ENCODE assay signal across 1 cellular context in genomic region chr11:46252373-46252914, GRCh38.
TF ChIP-seq lines count a peak whose summit lies in the region.

No MANE protein-coding gene starts in this region.

TF ChIP-seq in HepG2, 621 proteins besides CTCF, POLR2A, EP300 and RAD21 (continued from another document and continues in another):
- no peak for TF ChIP-seq RNF219 (CRISPR knock-in tag; IDR thresholded peaks at IDR 0.05)
- TF ChIP-seq TCF7L2 (IDR thresholded peaks at IDR 0.05; ENCODE audit: low read depth, low read length): no peak
- no peak for TF ChIP-seq TFAP4 (IDR thresholded peaks at IDR 0.05; ENCODE audit: borderline replicate concordance, low read depth)
- TF ChIP-seq ZFP36L2 (CRISPR knock-in tag; IDR thresholded peaks at IDR 0.05): no peak
- TF ChIP-seq PHF5A (CRISPR knock-in tag; IDR thresholded peaks at IDR 0.05; ENCODE audit: low read depth, unreplicated experiment): no peak
- TF ChIP-seq ZNF639 (CRISPR knock-in tag; conservative IDR thresholded peaks at IDR 0.05): 0 out of 2 replicates have a peak, but pooled peaks have one; percentile 25
- no peak for TF ChIP-seq BORCS8-MEF2B (CRISPR knock-in tag; IDR thresholded peaks at IDR 0.05)
- TF ChIP-seq ZGPAT (CRISPR knock-in tag; IDR thresholded peaks at IDR 0.05): peak; percentile 59; the same call in 1 of the 2 replicates
- TF ChIP-seq ZMYM3 (CRISPR knock-in tag; IDR thresholded peaks at IDR 0.05): peak; percentile 60; the same call in 1 of the 2 replicates
- TF ChIP-seq ZNF234 (CRISPR knock-in tag; conservative IDR thresholded peaks at IDR 0.05): no peak
- peak; percentile 81; the same call in 1 of the 2 replicates for TF ChIP-seq PHF21A (CRISPR knock-in tag; IDR thresholded peaks at IDR 0.05)
- peak; percentile 21; the same call in 1 of the 2 replicates for TF ChIP-seq CCDC6 (CRISPR knock-in tag; IDR thresholded peaks at IDR 0.05)
- peak; percentile 92 for TF ChIP-seq SOX5 (CRISPR knock-in tag; IDR thresholded peaks at IDR 0.05; ENCODE audit: borderline replicate concordance)
- TF ChIP-seq FOXK1 (CRISPR knock-in tag; IDR thresholded peaks at IDR 0.05; ENCODE audit: borderline replicate concordance, low read depth): peak; percentile 30; the same call in 1 of the 2 replicates
- TF ChIP-seq ZNF547 (CRISPR knock-in tag; IDR thresholded peaks at IDR 0.05): no peak
- TF ChIP-seq NR2F1 (CRISPR knock-in tag; IDR thresholded peaks at IDR 0.05): peak; percentile 84 to 93; a peak in 3 of 4 replicates
- 0 out of 2 replicates have a peak, but pooled peaks have one; percentile 46 for TF ChIP-seq REPIN1 (CRISPR knock-in tag; IDR thresholded peaks at IDR 0.05; ENCODE audit: borderline replicate concordance, low read depth)
- TF ChIP-seq MAX (IDR thresholded peaks at IDR 0.05): peak; percentile 21; the same call in 1 of the 2 replicates
- no peak for TF ChIP-seq TERF1 (CRISPR knock-in tag; IDR thresholded peaks at IDR 0.05)
- TF ChIP-seq ZNF792 (CRISPR knock-in tag; IDR thresholded peaks at IDR 0.05): 0 out of 2 replicates have a peak, but pooled peaks have one; percentile 31
- peak; percentile 66 for TF ChIP-seq ARID5B (CRISPR knock-in tag; IDR thresholded peaks at IDR 0.05)
- no peak for TF ChIP-seq CBX2 (IDR thresholded peaks at IDR 0.05; ENCODE audit: low read depth, low read length)
- no peak for TF ChIP-seq CBX2 (CRISPR knock-in tag; IDR thresholded peaks at IDR 0.05; ENCODE audit: low read depth)
- TF ChIP-seq NKX3-1 (CRISPR knock-in tag; IDR thresholded peaks at IDR 0.05): no peak
- TF ChIP-seq ARID3A (IDR thresholded peaks at IDR 0.05; ENCODE audit: low read depth, low read length): peak; percentile 85
- TF ChIP-seq DR1 (CRISPR knock-in tag; IDR thresholded peaks at IDR 0.05): 0 out of 2 replicates have a peak, but pooled peaks have one; percentile 18
- no peak for TF ChIP-seq BCLAF1 (IDR thresholded peaks at IDR 0.05)
- no peak for TF ChIP-seq ZNF280B (CRISPR knock-in tag; IDR thresholded peaks at IDR 0.05; ENCODE audit: borderline replicate concordance)
- no peak for TF ChIP-seq ZKSCAN8 (CRISPR knock-in tag; IDR thresholded peaks at IDR 0.05; ENCODE audit: borderline replicate concordance)
- 0 out of 2 replicates have a peak, but pooled peaks have one; percentile 48 for TF ChIP-seq SP5 (CRISPR knock-in tag; IDR thresholded peaks at IDR 0.05; ENCODE audit: borderline replicate concordance, low read depth)
- peak; percentile 82 for TF ChIP-seq SALL1 (CRISPR knock-in tag; IDR thresholded peaks at IDR 0.05)
- no peak for TF ChIP-seq ZNF180 (CRISPR knock-in tag; IDR thresholded peaks at IDR 0.05; ENCODE audit: borderline replicate concordance, low read depth)
- TF ChIP-seq ZNF18 (CRISPR knock-in tag; IDR thresholded peaks at IDR 0.05; ENCODE audit: insufficient replicate concordance): no peak
- no peak for TF ChIP-seq FOXP1 (IDR thresholded peaks at IDR 0.05)
- TF ChIP-seq FOXP1 (CRISPR knock-in tag; IDR thresholded peaks at IDR 0.05): peak; percentile 67
- TF ChIP-seq THRA (CRISPR knock-in tag; IDR thresholded peaks at IDR 0.05; ENCODE audit: borderline replicate concordance): peak; percentile 85; the same call in 1 of the 2 replicates
- TF ChIP-seq THAP11 (CRISPR knock-in tag; IDR thresholded peaks at IDR 0.05): peak; percentile 48; the same call in 1 of the 2 replicates
